Comparison of ENCODE assay signal across 8 cellular contexts in genomic region chr15:90063733-90064247, GRCh38. TPM values are rescaled to one million over a fixed set of nuclear protein-coding genes. Genes with fewer than 3 reads are reported as not detected.
DNase-seq lines count a peak whose midpoint lies in the region; ATAC-seq and TF ChIP-seq lines count a peak whose summit lies in the region.
"Had no signal": no experiment of that assay in that cellular context is flagged by ENCODE, and none has a peak within 500 bp of the region (broad histone marks: within the 10 kb centered on the region; RNA-seq: fewer than 3 reads in every experiment).

No MANE protein-coding gene starts in this region.

- H3K36me3 ChIP-seq in suprapubic skin: peaks cover 18% of the 10 kb centered on the region

- H3K4me3 ChIP-seq in suprapubic skin: no peak overlapping the region

- H3K27ac ChIP-seq in VCaP (peak overlapping the region; percentile 67; the same call in 1 of the 2 replicates), suprapubic skin (peak overlapping the region; percentile 84)

- H3K27me3 ChIP-seq in suprapubic skin: no peaks in the 10 kb centered on the region

- no peak for TF ChIP-seq POLR2A in suprapubic skin (IDR thresholded peaks at IDR 0.05)

- ATAC-seq in HG03469 (IDR thresholded peaks at IDR 0.05; ENCODE audit: unreplicated experiment) (no peak), GM21825 (IDR thresholded peaks at IDR 0.05; ENCODE audit: unreplicated experiment) (no peak)

- 78% methylated on average over 8 of the region's 13 CpGs for WGBS in suprapubic skin

- no peak for TF ChIP-seq CTCF in VCaP (conservative IDR thresholded peaks at IDR 0.05)
- no peak for TF ChIP-seq CTCF in suprapubic skin (IDR thresholded peaks at IDR 0.05)

- in situ Hi-C loops in G401 (cut with HindIII; ENCODE audit: low sequenced_read_pairs): no loop called here

- peaks cover 65% of the 10 kb centered on the region for H3K4me1 ChIP-seq in suprapubic skin

- peak; percentile 68 to 81 for DNase-seq in Kasumi-1 (lab: John Stamatoyannopoulos, UW)
- peak; percentile 51 for DNase-seq in kidney tubule cell (ENCODE audit: low spot score)
- DNase-seq in suprapubic skin (ENCODE audit: low spot score in 2 of 2): no peak
- no peak for DNase-seq in G401 (ENCODE audit: low spot score)
- DNase-seq: SHP77 had no signal

- no peak for TF ChIP-seq EP300 in suprapubic skin (IDR thresholded peaks at IDR 0.05)

- H3K9me3 ChIP-seq in suprapubic skin: no peaks in the 10 kb centered on the region

RNA-seq across cellular contexts. Expression of gene IDH2, which starts 38.5 kb away (rescaled TPM):
- total RNA-seq in suprapubic skin: 100 to 1,000 TPM in 1 of 4 donors, 10 to 100 TPM in 3; 68.6 to 126 (median 76.7) TPM
- 46.2 and 52.9 TPM in 2 replicates for total RNA-seq in G401 (2014; rRNA removed; shearing (Covaris generic))

Comparison
In these comparisons a context has a peak if more than half of its experiments do, and no peak if none do; other contexts are left out.
1. DNase-seq: peak in Kasumi-1 (2 of 2) and kidney tubule cell (single experiment); none in suprapubic skin (0 of 2) and G401 (single experiment).